ENCODE assay signal across 1 cellular context in genomic region chr7:151711906-151712771, GRCh38.
TF ChIP-seq lines count a peak whose summit lies in the region.

No MANE protein-coding gene starts in this region.

TF ChIP-seq in IMR-90, 13 proteins besides CTCF, POLR2A, EP300 and RAD21:
- TF ChIP-seq USF2 (IDR thresholded peaks at IDR 0.05; ENCODE audit: low read depth, low read length) (no peak), RFX5 (IDR thresholded peaks at IDR 0.05; ENCODE audit: low read depth, low read length) (no peak), CEBPB (IDR thresholded peaks at IDR 0.05; ENCODE audit: low read depth, low read length) (no peak), RCOR1 (IDR thresholded peaks at IDR 0.05; ENCODE audit: insufficient replicate concordance, low read length) (no peak), MXI1 (IDR thresholded peaks at IDR 0.05; ENCODE audit: borderline replicate concordance, low read depth, low read length) (no peak), MAZ (IDR thresholded peaks at IDR 0.05; ENCODE audit: borderline replicate concordance, low read depth, low read length) (no peak), BHLHE40 (IDR thresholded peaks at IDR 0.05; ENCODE audit: low read depth, low read length) (no peak), NFE2L2 (IDR thresholded peaks at IDR 0.05; ENCODE audit: low read depth, low read length) (no peak), SMC3 (IDR thresholded peaks at IDR 0.05; ENCODE audit: low read depth, low read length) (no peak), FOS (IDR thresholded peaks at IDR 0.05; ENCODE audit: low read depth, low read length) (no peak), ELK1 (IDR thresholded peaks at IDR 0.05; ENCODE audit: borderline replicate concordance, low read depth, low read length) (no peak), CHD1 (IDR thresholded peaks at IDR 0.05; ENCODE audit: low read depth, low read length) (no peak), MAFK (IDR thresholded peaks at IDR 0.05; ENCODE audit: low read depth, low read length) (no peak)
